ENCODE assay signal across 12 cellular contexts in the genomic region with DNA sequence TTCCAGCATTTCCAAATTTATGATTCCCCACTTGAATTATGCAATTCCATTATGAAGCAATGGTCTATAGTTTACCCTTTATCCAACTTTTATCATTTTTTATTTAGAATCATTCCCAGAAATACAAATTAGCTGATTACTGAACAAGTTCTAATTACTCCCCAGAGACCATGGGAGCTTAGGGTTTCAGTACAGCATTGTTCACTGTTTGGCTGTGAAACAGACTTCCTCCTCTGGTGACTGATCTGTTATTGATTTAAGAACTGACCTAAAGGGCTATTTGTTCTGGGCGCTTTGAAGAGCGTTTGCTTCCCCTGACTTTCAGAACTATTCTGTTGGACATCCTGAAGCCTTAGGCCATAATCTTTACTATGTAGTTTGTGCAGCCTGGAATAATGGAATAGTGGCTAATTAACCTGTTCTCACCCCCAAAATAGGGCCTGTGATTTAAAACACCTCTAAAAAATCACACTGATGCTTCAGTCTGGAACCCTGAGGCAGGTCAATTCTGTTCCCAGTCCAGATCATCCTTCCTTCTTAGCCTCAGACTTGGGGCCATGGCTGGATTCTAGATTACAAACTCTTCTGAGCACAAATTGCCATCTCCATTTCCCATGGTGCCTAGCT. TPM values are rescaled to one million over a fixed set of nuclear protein-coding genes. Genes with fewer than 3 reads are reported as not detected.
DNase-seq lines count a peak whose midpoint lies in the region; ATAC-seq, FAIRE-seq and TF ChIP-seq lines count a peak whose summit lies in the region.
"Had no signal": no experiment of that assay in that cellular context is flagged by ENCODE, and none has a peak within 500 bp of the region (broad histone marks: within the 10 kb centered on the region; RNA-seq: fewer than 3 reads in every experiment).

No MANE protein-coding gene starts in this region.

- no peak for TF ChIP-seq POLR2A in endothelial cell of umbilical vein (IDR thresholded peaks at IDR 0.05; ENCODE audit: low read depth, low read length)

- H3K9me3 ChIP-seq in endothelial cell of umbilical vein (replicated peaks; ENCODE audit: control insufficient read depth, insufficient read depth, low read length) (no peaks in the 10 kb centered on the region), mesodermal cell (ENCODE audit: control insufficient read depth, low read length) (no peaks in the 10 kb centered on the region), Caco-2 (no peaks in the 10 kb centered on the region)
- no peaks in the 10 kb centered on the region for H3K9me3 ChIP-seq in CD8-positive, alpha-beta memory T cell (ENCODE audit: low read length)

- no TSS peak for BruUV-seq in endothelial cell of umbilical vein (replicated peaks; lab: Mats Ljungman, UMichigan)
- no TSS peak for BruUV-seq in Caco-2 (replicated peaks; lab: Mats Ljungman, UMichigan)

- dilution Hi-C loops in endothelial cell of umbilical vein (cut with MboI; ENCODE audit: extremely low pct_ligation_motif_present, low sequenced_read_pairs): no loop called here

- no peaks in the 10 kb centered on the region for H3K27me3 ChIP-seq in endothelial cell of umbilical vein (ENCODE audit: control insufficient read depth in 2 of 2, insufficient read depth in 2 of 2, low read length in 2 of 2)
- H3K27me3 ChIP-seq in Caco-2 (replicated peaks; ENCODE audit: control insufficient read depth, insufficient read depth, low read length): no peaks in the 10 kb centered on the region
- H3K27me3 ChIP-seq in CD8-positive, alpha-beta memory T cell (ENCODE audit: insufficient read depth, low read length, poor library complexity, severe bottlenecking): no peaks in the 10 kb centered on the region

- no peak overlapping the region for H3K9ac ChIP-seq in endothelial cell of umbilical vein (replicated peaks; ENCODE audit: extremely low read depth, insufficient read depth, low read length)

- H3K27me3 Mint-ChIP-seq in type B pancreatic cell: no peaks in the 10 kb centered on the region
- no peaks in the 10 kb centered on the region for H3K27me3 Mint-ChIP-seq in Caco-2 (ENCODE audit: insufficient read depth, unreplicated experiment)
- H3K27me3 Mint-ChIP-seq in CD8-positive, alpha-beta memory T cell: no peaks in the 10 kb centered on the region
- H3K27me3 Mint-ChIP-seq: stimulated activated naive B cell treated with anti-CD40 and anti-IgM and Interleukin-4, amounts not matched to agents 10 μg/mL and 1 μg/mL and 100 μg/mL, for 72 hours had no signal

- H3K36me3 Mint-ChIP-seq in type B pancreatic cell: no peaks in the 10 kb centered on the region
- H3K36me3 Mint-ChIP-seq in Caco-2 (ENCODE audit: insufficient read depth, unreplicated experiment): no peaks in the 10 kb centered on the region
- H3K36me3 Mint-ChIP-seq in CD8-positive, alpha-beta memory T cell: peaks cover 4 to 8% (median 8%) of the 10 kb centered on the region in 3 donors

- DNase-seq in NCI-H2029 (lab: John Stamatoyannopoulos, UW): peak; percentile 22
- DNase-seq in NCI-H2029 treated with DMSO at 0.1 percent for 48 hours (lab: John Stamatoyannopoulos, UW): no peak
- peak; percentile 86 for DNase-seq in endothelial cell of umbilical vein (ENCODE audit: low read depth, low spot score)
- no peak for DNase-seq in type B pancreatic cell (ENCODE audit: extremely low spot score, unreplicated experiment)
- DNase-seq in Caco-2: no peak
- DNase-seq in CD8-positive, alpha-beta memory T cell: no peak
- DNase-seq: ACHN; GF-D8; stimulated activated naive B cell treated with anti-CD40 and anti-IgM and Interleukin-4, amounts not matched to agents 10 μg/mL and 1 μg/mL and 100 μg/mL, for 72 hours had no signal

- no peaks in the 10 kb centered on the region for H3K79me2 ChIP-seq in endothelial cell of umbilical vein (ENCODE audit: control insufficient read depth, insufficient read depth, low read length)

- peak; percentile 84 for FAIRE-seq in endothelial cell of umbilical vein (lab: Jason Lieb, UNC)
- FAIRE-seq: H1 had no signal

- H3K27ac ChIP-seq in endothelial cell of umbilical vein (ENCODE audit: insufficient read depth, low read depth, low read length): peak overlapping the region; percentile 55
- peak overlapping the region; percentile 52 for H3K27ac ChIP-seq in mesodermal cell (ENCODE audit: low read depth, low read length, severe bottlenecking)
- H3K27ac ChIP-seq in CD8-positive, alpha-beta memory T cell (ENCODE audit: low read depth, low read length): no peak overlapping the region

- ATAC-seq in HG03521 (IDR thresholded peaks at IDR 0.05; ENCODE audit: unreplicated experiment): no peak
- ATAC-seq: stimulated activated naive B cell treated with anti-CD40 and anti-IgM and Interleukin-4, amounts not matched to agents 10 μg/mL and 1 μg/mL and 100 μg/mL, for 72 hours had no signal

- peaks cover 13% of the 10 kb centered on the region for H3K4me1 ChIP-seq in endothelial cell of umbilical vein (ENCODE audit: control insufficient read depth, extremely low read depth, insufficient read depth, low read length)
- no peaks in the 10 kb centered on the region for H3K4me1 ChIP-seq in mesodermal cell (ENCODE audit: control insufficient read depth, insufficient read depth, low read length, poor library complexity, severe bottlenecking)
- H3K4me1 ChIP-seq in Caco-2: peaks cover 9% of the 10 kb centered on the region
- H3K4me1 ChIP-seq in CD8-positive, alpha-beta memory T cell (ENCODE audit: insufficient read depth, low read length): no peaks in the 10 kb centered on the region

- no peaks in the 10 kb centered on the region for H4K20me1 ChIP-seq in endothelial cell of umbilical vein (replicated peaks; ENCODE audit: control insufficient read depth, extremely low read depth, insufficient read depth, low read length)

- no peak overlapping the region for H2AFZ ChIP-seq in endothelial cell of umbilical vein (ENCODE audit: low read depth, low read length)

- TF ChIP-seq CTCF in endothelial cell of umbilical vein (IDR thresholded peaks at IDR 0.05; ENCODE audit: extremely low read depth in 1 of 2, insufficient read depth in 1 of 2, low read depth in 1 of 2, low read length in 2 of 2) (no peak), type B pancreatic cell (conservative IDR thresholded peaks at IDR 0.05) (no peak), Caco-2 (IDR thresholded peaks at IDR 0.05; ENCODE audit: insufficient read depth in 1 of 2, low read depth in 1 of 2, low read length in 1 of 2, severe bottlenecking in 1 of 2, unreplicated experiment in 1 of 2) (no peak)

- H3K36me3 ChIP-seq in endothelial cell of umbilical vein (ENCODE audit: control insufficient read depth in 2 of 2, extremely low read depth in 1 of 2, insufficient read depth in 2 of 2, low read length in 2 of 2) (no peaks in the 10 kb centered on the region), mesodermal cell (ENCODE audit: control insufficient read depth, insufficient read depth, low read length) (no peaks in the 10 kb centered on the region), Caco-2 (ENCODE audit: control insufficient read depth, insufficient read depth, low read length) (no peaks in the 10 kb centered on the region)
- H3K36me3 ChIP-seq in CD8-positive, alpha-beta memory T cell (ENCODE audit: insufficient read depth, low read length): no peaks in the 10 kb centered on the region

- H3K9me3 Mint-ChIP-seq in type B pancreatic cell (no peaks in the 10 kb centered on the region), Caco-2 (ENCODE audit: unreplicated experiment) (no peaks in the 10 kb centered on the region)
- H3K9me3 Mint-ChIP-seq in CD8-positive, alpha-beta memory T cell: no peaks in the 10 kb centered on the region
- H3K9me3 Mint-ChIP-seq: stimulated activated naive B cell treated with anti-CD40 and anti-IgM and Interleukin-4, amounts not matched to agents 10 μg/mL and 1 μg/mL and 100 μg/mL, for 72 hours had no signal

- H3K4me1 Mint-ChIP-seq in type B pancreatic cell (ENCODE audit: unreplicated experiment) (peaks cover 20% of the 10 kb centered on the region), Caco-2 (ENCODE audit: low read depth, unreplicated experiment) (no peaks in the 10 kb centered on the region)
- no peaks in the 10 kb centered on the region for H3K4me1 Mint-ChIP-seq in CD8-positive, alpha-beta memory T cell

- POLR2A ChIA-PET in endothelial cell of umbilical vein (lab: Charles Lee) (interaction anchor here (0.7 kb wide), 1 partner anchor 810 kb away, joined by 3 read pairs; no protein-coding TSS in a partner anchor), Caco-2 (lab: Charles Lee) (no interaction called here)
- POLR2A ChIA-PET in CD8-positive, alpha-beta memory T cell (lab: Charles Lee): no interaction called here

- H3K4me3 Mint-ChIP-seq in type B pancreatic cell (no peak overlapping the region), Caco-2 (ENCODE audit: unreplicated experiment) (no peak overlapping the region)
- H3K4me3 Mint-ChIP-seq in CD8-positive, alpha-beta memory T cell: no peak overlapping the region
- H3K4me3 Mint-ChIP-seq: stimulated activated naive B cell treated with anti-CD40 and anti-IgM and Interleukin-4, amounts not matched to agents 10 μg/mL and 1 μg/mL and 100 μg/mL, for 72 hours had no signal

- H3K9me1 ChIP-seq in endothelial cell of umbilical vein (replicated peaks; ENCODE audit: control insufficient read depth, extremely low read depth, insufficient read depth, low read length): no peaks in the 10 kb centered on the region

- CTCF ChIA-PET in endothelial cell of umbilical vein (lab: Charles Lee): interaction anchor here (0.9 to 3.6 kb wide), 7 partner anchors 9 to 160 kb away, joined by 3 to 11 read pairs (median 6); no protein-coding TSS in a partner anchor
- CTCF ChIA-PET in Caco-2 (lab: Charles Lee): no interaction called here
- CTCF ChIA-PET in CD8-positive, alpha-beta memory T cell (lab: Charles Lee): interaction anchor here (1.0 kb wide), 1 partner anchor 10 kb away, joined by 3 read pairs; no protein-coding TSS in a partner anchor

- peak overlapping the region; percentile 37 for H3K4me2 ChIP-seq in endothelial cell of umbilical vein (ENCODE audit: insufficient read depth, low read length)

- H3K4me3 ChIP-seq in endothelial cell of umbilical vein (replicated peaks in 1 of 3; ENCODE audit: insufficient read depth in 1 of 3, low read depth in 1 of 3, low read length in 3 of 3) (no peak overlapping the region), mesodermal cell (ENCODE audit: extremely low read depth, insufficient read depth, low read length, poor library complexity, severe bottlenecking) (no peak overlapping the region), Caco-2 (ENCODE audit: low read depth, low read length) (no peak overlapping the region)
- no peak overlapping the region for H3K4me3 ChIP-seq in CD8-positive, alpha-beta memory T cell (ENCODE audit: low read length)

- intact Hi-C loops in endothelial cell of umbilical vein (cut with micrococcal nuclease): loop anchor here (1.0 kb wide), 3 partner anchors 8 to 87 kb away; a partner anchor contains a TSS
- intact Hi-C loops in Caco-2 (cut with micrococcal nuclease; ENCODE audit: unreplicated experiment): no loop called here

- H3K27ac Mint-ChIP-seq in type B pancreatic cell (peak overlapping the region; percentile 13), Caco-2 (ENCODE audit: unreplicated experiment) (no peak overlapping the region)
- H3K27ac Mint-ChIP-seq in CD8-positive, alpha-beta memory T cell: no peak overlapping the region
- H3K27ac Mint-ChIP-seq: stimulated activated naive B cell treated with anti-CD40 and anti-IgM and Interleukin-4, amounts not matched to agents 10 μg/mL and 1 μg/mL and 100 μg/mL, for 72 hours had no signal

- WGBS in mesodermal cell (ENCODE audit: insufficient coverage in 2 of 2), 2 experiments: 80% methylated on average over 2 of the region's 2 CpGs; no CpG with 5 or more reads in 1 of the 2 experiments

RNA-seq across cellular contexts. Expression of a gene that starts 58.7 kb away (rescaled TPM):
- total RNA-seq in endothelial cell of umbilical vein (8.6 and 12.3 TPM in 2 replicates), type B pancreatic cell (ENCODE audit: low replicate concordance) (5.0 and 5.5 TPM in 2 replicates), Caco-2 (2022) (4.5 and 6.1 TPM in 2 replicates)
- 2.1 and 2.6 TPM in 2 replicates for polyA plus RNA-seq in endothelial cell of umbilical vein
- polyA plus RNA-seq in endothelial cell of umbilical vein (2011; cell fraction: cytosol; rRNA removed): 1.7 and 2.4 TPM in 2 replicates
- polyA plus RNA-seq in endothelial cell of umbilical vein (2011; cell fraction: nucleus; rRNA removed): 1.1 and 1.4 TPM in 2 replicates
- 3.6 and 4.6 TPM in 2 replicates for polyA plus RNA-seq in endothelial cell of umbilical vein (2012)
- polyA minus RNA-seq in endothelial cell of umbilical vein: 5.7 and 19.2 TPM in 2 replicates
- 4.4 TPM for polyA minus RNA-seq in endothelial cell of umbilical vein (2011; cell fraction: cytosol; rRNA and poly(A)+ RNA removed)
- 1.3 and 2.7 TPM in 2 replicates for polyA minus RNA-seq in endothelial cell of umbilical vein (2011; cell fraction: nucleus; rRNA and poly(A)+ RNA removed)
- 1.8 TPM for polyA plus RNA-seq in mesodermal cell (2013, experiment 1 of 2)
- polyA plus RNA-seq in mesodermal cell (2013, experiment 2 of 2): 7.3 TPM
- 1 to 10 TPM; 4.4 to 4.6 TPM for total RNA-seq in CD8-positive, alpha-beta memory T cell
- 6.8 TPM for polyA plus RNA-seq in CD8-positive, alpha-beta memory T cell

Comparison
In these comparisons a context has a peak if more than half of its experiments do, and no peak if none do; other contexts are left out.
1. DNase-seq: peak in NCI-H2029 (single experiment) and endothelial cell of umbilical vein (single experiment); none in NCI-H2029 treated with DMSO at 0.1 percent for 48 hours (single experiment), type B pancreatic cell (single experiment), Caco-2 (0 of 2) and CD8-positive, alpha-beta memory T cell (0 of 5).